11 cellular contexts compared by ENCODE assay signal in the genomic region with DNA sequence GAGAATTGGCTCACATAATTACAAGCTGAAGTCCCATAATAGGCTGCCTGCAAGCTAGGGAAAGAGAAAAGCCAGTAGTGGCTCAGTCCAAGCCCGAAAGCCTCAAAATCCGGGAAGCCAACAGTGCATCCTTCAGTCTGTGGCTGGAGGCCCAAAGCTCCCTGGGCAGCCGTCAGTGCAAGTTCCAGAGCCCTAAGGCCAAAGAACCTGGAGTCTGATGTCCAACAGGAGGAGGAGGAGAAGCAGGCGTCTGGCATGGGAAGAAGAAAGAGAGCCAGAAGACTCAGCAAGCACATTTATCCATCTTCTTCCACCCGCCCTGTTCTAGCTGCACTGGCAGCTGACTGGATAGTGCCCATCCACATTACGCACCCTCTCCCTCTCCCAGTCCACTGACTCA.
"Had no signal": no experiment of that assay in that cellular context is flagged by ENCODE, and none has a peak within 500 bp of the region (broad histone marks: within the 10 kb centered on the region; RNA-seq: fewer than 3 reads in every experiment).

No MANE protein-coding gene starts in this region.

- H3K27ac Mint-ChIP-seq: activated naive CD4-positive, alpha-beta T cell treated with anti-CD3 and anti-CD28 coated beads, Interleukin-2, amount 50 U/mL, for 24 hours; endodermal cell; stimulated activated naive CD8-positive, alpha-beta T cell treated with anti-CD3 and anti-CD28 coated beads, Interleukin-15, amount 100 ng/mL, for 72 hours had no signal

- H3K9ac ChIP-seq: parathyroid adenoma had no signal

- H2AFZ ChIP-seq: parathyroid adenoma had no signal

- H3K4me1 Mint-ChIP-seq: activated naive CD4-positive, alpha-beta T cell treated with anti-CD3 and anti-CD28 coated beads, Interleukin-2, amount 50 U/mL, for 24 hours; neural crest cell; stimulated activated naive CD8-positive, alpha-beta T cell treated with anti-CD3 and anti-CD28 coated beads, Interleukin-15, amount 100 ng/mL, for 72 hours had no signal

- H3K27ac ChIP-seq: brain microvascular endothelial cell, parathyroid adenoma had no signal

- H3K27me3 Mint-ChIP-seq: activated naive CD4-positive, alpha-beta T cell treated with anti-CD3 and anti-CD28 coated beads, Interleukin-2, amount 50 U/mL, for 24 hours; stimulated activated naive CD8-positive, alpha-beta T cell treated with anti-CD3 and anti-CD28 coated beads, Interleukin-15, amount 100 ng/mL, for 72 hours had no signal

- H3K27me3 ChIP-seq: brain microvascular endothelial cell had no signal

- H3K4me3 Mint-ChIP-seq: activated naive CD4-positive, alpha-beta T cell treated with anti-CD3 and anti-CD28 coated beads, Interleukin-2, amount 50 U/mL, for 24 hours; endodermal cell; neural crest cell; stimulated activated naive CD8-positive, alpha-beta T cell treated with anti-CD3 and anti-CD28 coated beads, Interleukin-15, amount 100 ng/mL, for 72 hours had no signal

- ATAC-seq: stimulated activated naive CD8-positive, alpha-beta T cell treated with anti-CD3 and anti-CD28 coated beads, Interleukin-15, amount 100 ng/mL, for 72 hours had no signal

- H3K4me1 ChIP-seq: parathyroid adenoma had no signal

- H3K36me3 Mint-ChIP-seq: activated naive CD4-positive, alpha-beta T cell treated with anti-CD3 and anti-CD28 coated beads, Interleukin-2, amount 50 U/mL, for 24 hours had no signal

- H3K36me3 ChIP-seq: brain microvascular endothelial cell had no signal

- H3K9me3 Mint-ChIP-seq: activated naive CD4-positive, alpha-beta T cell treated with anti-CD3 and anti-CD28 coated beads, Interleukin-2, amount 50 U/mL, for 24 hours; endodermal cell; neural crest cell had no signal

- DNase-seq: activated effector memory CD4-positive, alpha-beta T cell treated with Interleukin-2 at 50 U/mL for 16 hours; activated T-cell treated with anti-CD3 and anti-CD28 coated beads, Interleukin-2, amount 50 U/mL, for 1 hour; brain microvascular endothelial cell; endodermal cell; erythroblast; head of caudate nucleus; stimulated activated CD4-positive, alpha-beta T cell treated with anti-CD3 and anti-CD28 coated beads, Interleukin-4, amount 100 ng/mL, for 1 hour; stimulated activated naive CD8-positive, alpha-beta T cell treated with anti-CD3 and anti-CD28 coated beads, Interleukin-15, amount 100 ng/mL, for 72 hours had no signal
